Comparison of ENCODE assay signal across 9 cellular contexts in genomic region chr16:50265260-50265659, GRCh38. TPM values are rescaled to one million over a fixed set of nuclear protein-coding genes. Genes with fewer than 3 reads are reported as not detected.
DNase-seq lines count a peak whose midpoint lies in the region; ATAC-seq, FAIRE-seq and TF ChIP-seq lines count a peak whose summit lies in the region.
"Had no signal": no experiment of that assay in that cellular context is flagged by ENCODE, and none has a peak within 500 bp of the region (broad histone marks: within the 10 kb centered on the region; RNA-seq: fewer than 3 reads in every experiment).

No MANE protein-coding gene starts in this region.

- no peak overlapping the region for H3K4me3 ChIP-seq in epithelial cell of proximal tubule (ENCODE audit: low read depth, low read length)
- H3K4me3 ChIP-seq in stomach, result no peak overlapping the region
- H3K4me3 ChIP-seq: psoas muscle had no signal

- H3K4me1 ChIP-seq in stomach, result peaks cover 10 to 66% (median 31%) of the 10 kb centered on the region in 4 donors
- H3K4me1 ChIP-seq: psoas muscle had no signal

- H3K36me3 ChIP-seq in stomach, result no peaks in the 10 kb centered on the region

- H3K27ac ChIP-seq in stomach, result peak overlapping the region in 1 of 5 donors; percentile 81

- FAIRE-seq in H54 (lab: Jason Lieb, UNC), result no peak

- no peaks in the 10 kb centered on the region for H3K9me3 ChIP-seq in stomach
- H3K9me3 ChIP-seq: psoas muscle had no signal

- 11 to 78% (median 56%) methylated on average over 1 to 2 of the region's 2 CpGs for WGBS in stomach, 5 donors

- no peak for TF ChIP-seq EP300 in stomach (IDR thresholded peaks at IDR 0.05)

- H3K27me3 ChIP-seq in stomach, result no peaks in the 10 kb centered on the region

- TF ChIP-seq POLR2A in stomach (IDR thresholded peaks at IDR 0.05), result no peak
- no peak for TF ChIP-seq POLR2A in H54 (IDR thresholded peaks at IDR 0.05; ENCODE audit: low read depth, low read length)

- ATAC-seq in HG03378 (IDR thresholded peaks at IDR 0.05; ENCODE audit: unreplicated experiment) (peak; percentile 37), HG03442 (IDR thresholded peaks at IDR 0.05; ENCODE audit: unreplicated experiment) (no peak)
- ATAC-seq: psoas muscle had no signal

- intact Hi-C loops in stomach (cut with DNase I; ENCODE audit: low total_unique reads), result no loop called here

- DNase-seq in NCI-H2081 (lab: John Stamatoyannopoulos, UW) (peak; percentile 22 to 57), NCI-H2081 treated with DMSO at 0.1 percent for 48 hours (lab: John Stamatoyannopoulos, UW) (no peak), T follicular helper cell (ENCODE audit: low read depth) (peak; percentile 37), epithelial cell of proximal tubule (ENCODE audit: low read depth) (no peak), stomach (peak; percentile 54), H54 (ENCODE audit: insufficient read length, low spot score) (no peak)

- peak; percentile 58 for TF ChIP-seq CTCF in epithelial cell of proximal tubule (conservative IDR thresholded peaks at IDR 0.05; ENCODE audit: low read depth, low read length)
- peak in 2 of 7 experiments; percentile 11 to 20 for TF ChIP-seq CTCF in stomach (IDR thresholded peaks at IDR 0.05)

RNA-seq across cellular contexts. Expression of gene ADCY7, which starts 1.1 kb away (rescaled TPM):
- total RNA-seq in epithelial cell of proximal tubule, result 17.0 and 33.4 TPM in 2 replicates
- total RNA-seq in stomach, result 100 to 1,000 TPM in 1 of 5 donors, 10 to 100 TPM in 4; 15.1 to 216 (median 33.3) TPM
- 1 to 10 TPM in 2 of 3 donors, under 1 TPM in 1; 0.76 to 4.4 (median 3.7) TPM for polyA plus RNA-seq in stomach

Comparison
In these comparisons a context has a peak if more than half of its experiments do, and no peak if none do; other contexts are left out.
1. DNase-seq: peak in NCI-H2081 (2 of 2), T follicular helper cell (single experiment) and stomach (single experiment); none in NCI-H2081 treated with DMSO at 0.1 percent for 48 hours (single experiment), epithelial cell of proximal tubule (single experiment) and H54 (single experiment).